Comparison of ENCODE assay signal across 8 cellular contexts in the genomic region with DNA sequence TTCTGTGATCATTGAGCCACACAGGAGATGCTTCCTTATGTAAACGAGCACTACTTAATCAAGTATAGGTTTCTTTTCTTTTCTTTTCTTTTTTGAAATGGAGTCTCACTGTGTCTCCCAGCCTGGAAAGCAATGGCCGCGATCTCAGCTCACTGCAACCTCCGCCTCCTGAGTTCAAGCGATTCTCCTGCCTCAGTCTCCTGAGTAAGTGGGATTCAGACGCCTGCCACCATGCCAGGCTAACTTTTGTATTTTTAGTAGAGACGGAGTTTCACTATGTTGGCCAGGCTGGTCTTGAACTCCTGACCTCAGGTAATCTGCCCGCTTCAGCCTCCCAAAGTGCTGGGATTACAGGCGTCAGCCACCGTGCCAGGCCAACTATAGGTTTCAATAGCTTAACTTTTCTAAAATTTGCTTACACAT.
A peak's percentile ranks its signal among the peaks of the same experiment; 100 is the strongest.
DNase-seq lines count a peak whose midpoint lies in the region; ATAC-seq and TF ChIP-seq lines count a peak whose summit lies in the region.
"Not testable (repeated sequence)": the region's sequence is repeated elsewhere in the genome, so short reads cannot be mapped to it uniquely, and the experiment has no call there.

No MANE protein-coding gene starts in this region.

- peak overlapping the region; percentile 62 to 74 for H3K4me3 ChIP-seq in DND-41 (ENCODE audit: low read depth in 1 of 2, low read length in 2 of 2)

- H3K27ac Mint-ChIP-seq in activated naive CD4-positive, alpha-beta T cell treated with anti-CD3 and anti-CD28 coated beads, Interleukin-2, amount 10 ng/mL, durations not matched to agents 7 days and 5 days: peak overlapping the region; percentile 89
- H3K27ac Mint-ChIP-seq in memory B cell: peak overlapping the region; percentile 91

- not testable (repeated sequence) for H4K20me1 ChIP-seq in DND-41 (ENCODE audit: insufficient read depth, low read length)

- ATAC-seq in DND-41 (ENCODE audit: insufficient read depth, low read depth): peak; percentile 52
- ATAC-seq in GM19395 (IDR thresholded peaks at IDR 0.05; ENCODE audit: unreplicated experiment): peak; percentile 29
- peak; percentile 10 for ATAC-seq in HG02763 (IDR thresholded peaks at IDR 0.05; ENCODE audit: unreplicated experiment)
- peak; percentile 19 for ATAC-seq in HG03460 (IDR thresholded peaks at IDR 0.05; ENCODE audit: unreplicated experiment)
- ATAC-seq in memory B cell (ENCODE audit: low read depth): peak; percentile 22
- peak; percentile 2 for ATAC-seq in stimulated activated naive CD8-positive, alpha-beta T cell treated with anti-CD3 and anti-CD28 coated beads, Interleukin-15, Interleukin-2, amounts not matched to agents 100 U/mL and 50 U/mL, for 24 hours

- H3K79me2 ChIP-seq in DND-41 (ENCODE audit: insufficient read depth, low read length): peaks cover 88% of the 10 kb centered on the region

- peak overlapping the region; percentile 80 for H3K9ac ChIP-seq in DND-41 (ENCODE audit: low read depth, low read length)

- H2AFZ ChIP-seq in DND-41 (ENCODE audit: low read depth, low read length): peak overlapping the region; percentile 39; the same call in 1 of the 2 replicates

- not testable (repeated sequence) for H3K27me3 ChIP-seq in DND-41 (ENCODE audit: insufficient read depth, low read length, poor library complexity)

- peak overlapping the region; percentile 98 for H3K4me3 Mint-ChIP-seq in activated naive CD4-positive, alpha-beta T cell treated with anti-CD3 and anti-CD28 coated beads, Interleukin-2, amount 10 ng/mL, durations not matched to agents 7 days and 5 days
- H3K4me3 Mint-ChIP-seq in memory B cell: peak overlapping the region; percentile 86

- TF ChIP-seq CTCF in DND-41 (IDR thresholded peaks at IDR 0.05; ENCODE audit: borderline replicate concordance, extremely low read depth, low read length, poor library complexity, severe bottlenecking): not testable (repeated sequence)

- peak overlapping the region; percentile 95 for H3K27ac ChIP-seq in DND-41 (ENCODE audit: low read length)

- not testable (repeated sequence) for H3K27me3 Mint-ChIP-seq in activated naive CD4-positive, alpha-beta T cell treated with anti-CD3 and anti-CD28 coated beads, Interleukin-2, amount 10 ng/mL, durations not matched to agents 7 days and 5 days; memory B cell

- not testable (repeated sequence) for H3K9me3 ChIP-seq in DND-41 (ENCODE audit: insufficient read depth, low read length, severe bottlenecking)

- H3K36me3 ChIP-seq in DND-41 (ENCODE audit: insufficient read depth, low read length): not testable (repeated sequence)

- peaks cover 53% of the 10 kb centered on the region for H3K4me1 ChIP-seq in DND-41 (ENCODE audit: insufficient read depth, low read length)

- DNase-seq in DND-41: peak; percentile 67
- DNase-seq in activated CD4-positive, CD25-positive, alpha-beta regulatory T cell treated with anti-CD3 and anti-CD28 coated beads, Interleukin-2, amount 50 U/mL, for 72 hours: peak; percentile 40
- DNase-seq in activated naive CD4-positive, alpha-beta T cell treated with anti-CD3 and anti-CD28 coated beads, Interleukin-2, amount 10 ng/mL, durations not matched to agents 7 days and 5 days: peak; percentile 55
- DNase-seq in memory B cell (ENCODE audit: low spot score in 2 of 2): not testable (repeated sequence)
- peak; percentile 35 for DNase-seq in stimulated activated naive CD8-positive, alpha-beta T cell treated with anti-CD3 and anti-CD28 coated beads, Interleukin-15, Interleukin-2, amounts not matched to agents 100 U/mL and 50 U/mL, for 24 hours

- CTCF ChIA-PET in activated naive CD4-positive, alpha-beta T cell treated with anti-CD3 and anti-CD28 coated beads, Interleukin-2, amount 10 ng/mL, durations not matched to agents 7 days and 5 days (lab: Charles Lee): interaction anchor here (0.7 to 2.3 kb wide), 11 partner anchors 11 to 65 kb away, joined by 3 to 10 read pairs (median 4); no protein-coding TSS in a partner anchor

- not testable (repeated sequence) for H3K9me3 Mint-ChIP-seq in activated naive CD4-positive, alpha-beta T cell treated with anti-CD3 and anti-CD28 coated beads, Interleukin-2, amount 10 ng/mL, durations not matched to agents 7 days and 5 days; memory B cell

- peak overlapping the region; percentile 55 for H3K4me2 ChIP-seq in DND-41 (ENCODE audit: insufficient read depth, low read length)

- peaks cover 20% of the 10 kb centered on the region for H3K36me3 Mint-ChIP-seq in activated naive CD4-positive, alpha-beta T cell treated with anti-CD3 and anti-CD28 coated beads, Interleukin-2, amount 10 ng/mL, durations not matched to agents 7 days and 5 days
- not testable (repeated sequence) for H3K36me3 Mint-ChIP-seq in memory B cell

- peaks cover 48% of the 10 kb centered on the region for H3K4me1 Mint-ChIP-seq in activated naive CD4-positive, alpha-beta T cell treated with anti-CD3 and anti-CD28 coated beads, Interleukin-2, amount 10 ng/mL, durations not matched to agents 7 days and 5 days
- H3K4me1 Mint-ChIP-seq in memory B cell: peaks cover 30% of the 10 kb centered on the region

Comparison
In these comparisons a context has a peak if more than half of its experiments do, and no peak if none do; other contexts are left out.
1. ATAC-seq: peak in every context shown above with its lines; median percentile 52 in DND-41; 29 in GM19395; 22 in memory B cell; 19 in HG03460; 10 in HG02763; 2 in stimulated activated naive CD8-positive, alpha-beta T cell treated with anti-CD3 and anti-CD28 coated beads, Interleukin-15, Interleukin-2, amounts not matched to agents 100 U/mL and 50 U/mL, for 24 hours.